In the genomic region with DNA sequence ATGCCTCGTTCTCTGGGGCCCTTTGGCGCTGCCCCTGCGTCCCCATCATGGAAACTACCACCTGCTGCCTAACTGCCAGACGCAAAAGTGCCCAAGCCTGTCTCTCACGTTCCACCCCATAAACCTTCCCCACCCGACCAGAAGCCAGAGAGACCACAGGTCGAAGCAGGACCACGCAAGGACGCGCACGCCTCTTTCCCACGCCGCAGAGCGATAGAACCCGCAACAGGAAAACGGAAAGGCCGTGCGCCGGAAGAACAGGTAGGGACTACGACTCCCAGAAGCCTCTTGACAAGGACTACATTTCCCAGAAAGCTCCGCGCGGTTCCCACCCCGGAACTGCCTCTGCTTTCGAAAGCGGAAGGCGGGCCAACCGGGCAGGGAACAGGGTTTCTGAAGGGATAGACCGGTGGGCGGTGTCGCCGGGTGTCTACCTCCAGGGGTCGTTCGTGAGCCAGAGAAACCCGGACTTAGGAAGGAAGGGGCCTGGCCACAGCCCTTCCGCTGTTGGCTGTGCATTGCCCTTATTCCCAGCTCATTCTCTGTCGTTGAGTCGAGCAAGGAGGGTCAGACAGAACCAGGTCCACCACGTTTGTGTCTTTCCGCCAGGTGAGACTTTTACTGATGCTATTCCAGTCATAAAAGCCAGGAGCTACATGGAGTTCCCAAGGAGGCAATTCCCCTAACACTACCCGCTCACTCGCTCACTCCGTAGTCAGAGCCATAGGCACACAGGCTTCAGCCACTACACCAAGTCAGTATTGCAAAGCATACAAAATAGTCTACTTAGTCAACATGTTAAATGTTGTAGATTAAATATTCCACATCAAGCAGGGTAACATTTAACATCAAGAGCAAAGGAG, we compare ENCODE assay signal across 8 cellular contexts. TPM values are rescaled to one million over a fixed set of nuclear protein-coding genes. Genes with fewer than 3 reads are reported as not detected.
A peak's percentile ranks its signal among the peaks of the same experiment; 100 is the strongest.
DNase-seq lines count a peak whose midpoint lies in the region; FAIRE-seq and TF ChIP-seq lines count a peak whose summit lies in the region.

No MANE protein-coding gene starts in this region.

- no peaks in the 10 kb centered on the region for H3F3A ChIP-seq in MM.1S (ENCODE audit: insufficient read depth, low read length)

- peak overlapping the region; percentile 91 for H3K4me2 ChIP-seq in MM.1S (ENCODE audit: low read depth, low read length)

- H3K9me2 ChIP-seq in MM.1S (replicated peaks; ENCODE audit: insufficient read depth, low read length) = no peaks in the 10 kb centered on the region

- H3K9ac ChIP-seq in MM.1S (ENCODE audit: low read length) = peak overlapping the region; percentile 64

- H3K4me3 ChIP-seq in MM.1S (ENCODE audit: low read length) (peak overlapping the region; percentile 87), neutrophil (ENCODE audit: low read depth in 1 of 2, low read length in 1 of 2) (peak overlapping the region; percentile 78 to 79)

- H3K4me1 ChIP-seq in MM.1S (ENCODE audit: low read length) = peaks cover 15% of the 10 kb centered on the region; the same call in 1 of the 2 replicates
- peaks cover 12 to 13% of the 10 kb centered on the region in 2 experiments for H3K4me1 ChIP-seq in neutrophil (ENCODE audit: control insufficient read depth in 1 of 2, insufficient read depth in 1 of 2, low read depth in 1 of 2, low read length in 1 of 2)

- H3K36me3 ChIP-seq in MM.1S (replicated peaks; ENCODE audit: insufficient read depth, low read length) (no peaks in the 10 kb centered on the region), neutrophil (no peaks in the 10 kb centered on the region)

- H3K27me3 ChIP-seq in MM.1S (replicated peaks; ENCODE audit: insufficient read depth, low read length) (no peaks in the 10 kb centered on the region), neutrophil (no peaks in the 10 kb centered on the region)

- TF ChIP-seq CTCF in MM.1S (IDR thresholded peaks at IDR 0.05; ENCODE audit: low read length) = peak; percentile 75
- peak; percentile 78 for TF ChIP-seq CTCF in neutrophil (IDR thresholded peaks at IDR 0.05)

- peaks cover 18% of the 10 kb centered on the region for H3K79me2 ChIP-seq in MM.1S (ENCODE audit: low read length)

- DNase-seq in GM03348 (ENCODE audit: low spot score) (peak; percentile 97), HCEC 1CT (peak; percentile 96), MM.1S (peak; percentile 98), SIG-M5 (lab: John Stamatoyannopoulos, UW) (peak; percentile 97), frontal cortex (ENCODE audit: low spot score in 2 of 2) (peak; percentile 74 to 95), superior temporal gyrus (ENCODE audit: extremely low spot score) (peak; percentile 98)
- DNase-seq in activated naive CD4-positive, alpha-beta T cell (lab: John Stamatoyannopoulos, UW) = peak; percentile 89 to 94 (median 92)

- peak overlapping the region; percentile 89 for H2AFZ ChIP-seq in MM.1S (ENCODE audit: low read length)

- no peak for FAIRE-seq in frontal cortex (lab: Jason Lieb, UNC)

- no peaks in the 10 kb centered on the region for H4K20me1 ChIP-seq in MM.1S (ENCODE audit: insufficient read depth, low read length)

- H3K27ac ChIP-seq in MM.1S (ENCODE audit: low read length) = peak overlapping the region; percentile 34; the same call in 1 of the 2 replicates
- peak overlapping the region; percentile 79 for H3K27ac ChIP-seq in neutrophil

- H3K9me3 ChIP-seq in MM.1S (replicated peaks; ENCODE audit: insufficient read depth, low read length) = no peaks in the 10 kb centered on the region
- H3K9me3 ChIP-seq in neutrophil = no peaks in the 10 kb centered on the region

RNA-seq across cellular contexts. Expression of a gene that starts 56.6 kb away (rescaled TPM):
- total RNA-seq in frontal cortex = 149 TPM

Comparison
In these comparisons a context has a peak if more than half of its experiments do, and no peak if none do; other contexts are left out.
1. Peak in every context shown above with its lines: DNase-seq, H3K4me3 ChIP-seq and H3K27ac ChIP-seq.